ENCODE assay signal across 8 cellular contexts in the genomic region with DNA sequence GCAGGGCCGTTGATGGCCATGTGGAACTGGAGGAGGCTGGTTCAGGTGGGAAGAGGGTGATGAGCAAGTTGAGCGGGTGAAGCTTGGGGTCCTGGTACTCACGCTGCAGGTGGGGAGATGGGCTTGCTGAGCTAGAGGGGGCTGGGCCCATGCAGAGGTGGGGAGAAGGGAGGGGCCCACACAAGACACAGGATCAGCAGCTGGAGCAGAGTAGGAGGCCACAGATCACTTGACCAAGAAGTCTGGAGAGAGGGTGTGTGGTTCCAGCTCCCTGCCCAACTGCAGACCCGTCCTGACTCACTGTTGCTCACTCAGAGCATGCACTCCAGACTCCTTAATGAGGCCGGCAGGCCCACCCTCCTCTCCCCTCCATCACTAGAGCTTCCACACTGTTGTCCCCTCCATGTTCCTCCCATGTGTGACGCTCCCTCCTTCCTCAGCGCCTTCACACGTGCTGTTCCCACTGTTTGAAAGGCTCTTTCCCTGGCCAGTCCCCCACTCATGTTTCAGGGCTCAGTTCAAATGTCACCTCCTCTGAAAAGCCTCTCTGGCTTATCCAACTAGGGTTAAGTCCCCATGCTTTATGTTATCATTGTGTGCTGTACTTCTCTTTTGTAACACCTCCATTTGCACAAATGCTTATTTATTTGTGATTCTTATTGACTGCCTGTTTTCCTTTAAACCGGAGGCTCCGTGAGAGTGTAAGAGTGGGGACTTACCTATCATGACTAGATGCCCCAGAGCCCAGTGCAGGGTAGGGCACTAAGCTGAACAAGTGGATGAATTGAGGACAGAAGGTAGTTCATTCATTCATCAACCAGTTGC. TPM values are rescaled to one million over a fixed set of nuclear protein-coding genes. Genes with fewer than 3 reads are reported as not detected.
DNase-seq lines count a peak whose midpoint lies in the region; ATAC-seq and TF ChIP-seq lines count a peak whose summit lies in the region.

No MANE protein-coding gene starts in this region.

- H3K4me1 ChIP-seq in smooth muscle cell (ENCODE audit: low read depth) = peaks cover 18% of the 10 kb centered on the region

- TF ChIP-seq CTCF in VCaP (conservative IDR thresholded peaks at IDR 0.05) (no peak), fibroblast of pulmonary artery (IDR thresholded peaks at IDR 0.05; ENCODE audit: low read length, missing control alignments) (no peak), smooth muscle cell (IDR thresholded peaks at IDR 0.05; ENCODE audit: borderline replicate concordance, insufficient read depth, poor library complexity, severe bottlenecking) (no peak)

- 76% methylated on average over 10 of the region's 10 CpGs for WGBS in smooth muscle cell (ENCODE audit: low lambda C conversion rate)

- no peak for ATAC-seq in GM21576 (IDR thresholded peaks at IDR 0.05; ENCODE audit: unreplicated experiment)

- peaks cover 38% of the 10 kb centered on the region for H3K36me3 Mint-ChIP-seq in T-helper 2 cell treated with Interferon-gamma antibody and Interleukin-4, amounts not matched to agents 5 μg/mL and 100 μg/mL, for 36 hours (ENCODE audit: low read depth)

- DNase-seq in T-helper 2 cell treated with Interferon-gamma antibody and Interleukin-4, amounts not matched to agents 5 μg/mL and 100 μg/mL, for 36 hours (ENCODE audit: low spot score) = no peak
- no peak for DNase-seq in T-helper 2 cell
- no peak for DNase-seq in fibroblast of pulmonary artery (ENCODE audit: low read depth)
- DNase-seq in smooth muscle cell (lab: John Stamatoyannopoulos, UW; ENCODE audit: unreplicated experiment) = no peak
- no peak for DNase-seq in C1 segment of cervical spinal cord (lab: John Stamatoyannopoulos, UW)
- no peak for DNase-seq in epidermal melanocyte (ENCODE audit: insufficient read length, low spot score)

- no peaks in the 10 kb centered on the region for H3F3A ChIP-seq in smooth muscle cell (ENCODE audit: low read depth)

- H3K9ac ChIP-seq in smooth muscle cell (ENCODE audit: low read depth) = peak overlapping the region; percentile 10

- peak overlapping the region; percentile 81 for H3K4me3 Mint-ChIP-seq in T-helper 2 cell treated with Interferon-gamma antibody and Interleukin-4, amounts not matched to agents 5 μg/mL and 100 μg/mL, for 36 hours

- peak overlapping the region; percentile 80 for H3K27ac Mint-ChIP-seq in T-helper 2 cell treated with Interferon-gamma antibody and Interleukin-4, amounts not matched to agents 5 μg/mL and 100 μg/mL, for 36 hours

- no peaks in the 10 kb centered on the region for H4K20me1 ChIP-seq in smooth muscle cell (ENCODE audit: low read depth)

- H3K36me3 ChIP-seq in smooth muscle cell (ENCODE audit: low read depth) = no peaks in the 10 kb centered on the region

- no peaks in the 10 kb centered on the region for H3K9me3 Mint-ChIP-seq in T-helper 2 cell treated with Interferon-gamma antibody and Interleukin-4, amounts not matched to agents 5 μg/mL and 100 μg/mL, for 36 hours

- H2AFZ ChIP-seq in smooth muscle cell (ENCODE audit: low read depth) = no peak overlapping the region

- H3K4me3 ChIP-seq in fibroblast of pulmonary artery (replicated peaks; ENCODE audit: low read depth, low read length) = peak overlapping the region; percentile 95
- peak overlapping the region; percentile 85 for H3K4me3 ChIP-seq in smooth muscle cell

- peaks cover 21% of the 10 kb centered on the region for H3K79me2 ChIP-seq in smooth muscle cell (ENCODE audit: low read depth)

- H3K27me3 Mint-ChIP-seq in T-helper 2 cell treated with Interferon-gamma antibody and Interleukin-4, amounts not matched to agents 5 μg/mL and 100 μg/mL, for 36 hours (ENCODE audit: low read depth) = no peaks in the 10 kb centered on the region

- peak overlapping the region; percentile 100 for H3K4me2 ChIP-seq in smooth muscle cell

- H3K27ac ChIP-seq in VCaP (peak overlapping the region; percentile 68), smooth muscle cell (ENCODE audit: low read depth) (no peak overlapping the region)

- no peaks in the 10 kb centered on the region for H3K9me3 ChIP-seq in smooth muscle cell (replicated peaks; ENCODE audit: low read depth)

- peaks cover 34% of the 10 kb centered on the region for H3K4me1 Mint-ChIP-seq in T-helper 2 cell treated with Interferon-gamma antibody and Interleukin-4, amounts not matched to agents 5 μg/mL and 100 μg/mL, for 36 hours (ENCODE audit: low read depth)

- H3K27me3 ChIP-seq in smooth muscle cell (ENCODE audit: low read depth) = no peaks in the 10 kb centered on the region

RNA-seq across cellular contexts. Expression of gene CCDC86, which starts 2.3 kb away (rescaled TPM):
- 2.6 and 7.5 TPM in 2 replicates for total RNA-seq in smooth muscle cell
- polyA plus RNA-seq in smooth muscle cell = 24.2 and 30.3 TPM in 2 replicates

RNA-seq across cellular contexts. Expression of gene PTGDR2, which starts 11.5 kb away (rescaled TPM):
- total RNA-seq in smooth muscle cell = 0.04 TPM in 1 of 2 replicates, not detected in the other
- polyA plus RNA-seq in smooth muscle cell = 0.08 and 0.45 TPM in 2 replicates

RNA-seq across cellular contexts. Expression of gene ZP1, which starts 23.1 kb away (rescaled TPM):
- total RNA-seq in smooth muscle cell = 0.94 TPM in 1 of 2 replicates, not detected in the other
- 1.4 and 2.9 TPM in 2 replicates for polyA plus RNA-seq in smooth muscle cell

RNA-seq across cellular contexts. Expression of gene MS4A10, which starts 59.1 kb away (rescaled TPM):
- not detected in 2 replicates for total RNA-seq in smooth muscle cell
- not detected in 2 replicates for polyA plus RNA-seq in smooth muscle cell
